Comparison of ENCODE assay signal across 8 cellular contexts in the genomic region with DNA sequence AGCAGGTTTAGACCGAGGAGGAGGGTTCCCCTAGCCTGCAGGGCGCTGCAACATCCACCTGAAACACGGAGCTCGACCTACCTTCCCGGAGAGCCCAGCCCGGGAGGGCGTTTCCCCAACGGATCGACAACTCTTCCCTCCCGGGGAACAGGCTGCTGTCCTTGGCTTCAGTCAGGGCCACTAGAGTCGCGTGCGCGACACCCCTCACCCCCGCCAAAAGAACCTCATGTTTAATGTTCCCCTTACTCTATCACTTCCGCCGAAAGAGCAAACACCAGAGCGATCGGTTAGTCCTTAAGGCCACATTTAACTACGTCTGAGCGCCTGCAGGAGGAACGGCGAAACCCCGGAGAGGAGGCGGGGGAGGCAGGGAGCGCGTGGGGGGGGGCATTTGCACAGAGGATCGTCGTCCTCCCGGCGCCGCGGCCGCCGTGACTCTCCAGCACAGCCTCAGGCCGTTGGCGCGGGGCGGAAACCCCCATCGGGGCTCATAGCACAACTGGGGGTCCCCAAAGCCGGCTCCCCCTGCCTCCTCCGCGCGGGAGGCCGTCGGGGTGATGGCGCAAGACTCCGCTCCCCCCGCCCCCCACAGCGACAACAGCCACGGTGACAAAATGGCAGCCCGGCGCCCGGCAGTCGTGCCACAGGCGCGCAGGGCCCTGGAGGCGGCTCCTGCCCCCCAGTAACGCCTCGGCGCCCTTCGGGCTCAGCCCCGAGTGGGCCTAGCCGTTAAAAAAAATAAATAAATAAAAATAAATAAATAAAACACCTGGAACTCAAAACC. TPM values are rescaled to one million over a fixed set of nuclear protein-coding genes. Genes with fewer than 3 reads are reported as not detected.
DNase-seq lines count a peak whose midpoint lies in the region; ATAC-seq and TF ChIP-seq lines count a peak whose summit lies in the region.

No MANE protein-coding gene starts in this region.

- DNase-seq in EL = peak; percentile 67
- DNase-seq in HFFc6 = no peak
- DNase-seq in NCI-H526 treated with DMSO at 0.1 percent for 48 hours (lab: John Stamatoyannopoulos, UW) = peak; percentile 92
- peak; percentile 78 for DNase-seq in activated CD8-positive, alpha-beta T cell treated with anti-CD3 and anti-CD28 coated beads, Interleukin-2, amount 10 ng/mL, durations not matched to agents 7 days and 5 days
- DNase-seq in effector CD4-positive, alpha-beta T cell = peak; percentile 63
- DNase-seq in memory B cell (ENCODE audit: low spot score in 2 of 2) = peak; percentile 63 to 79
- peak; percentile 37 for DNase-seq in stimulated activated CD8-positive, alpha-beta memory T cell treated with anti-CD3 and anti-CD28 coated beads, Interleukin-12 subunit alpha, Interleukin-12 subunit beta, amount 100 ng/mL, for 24 hours (ENCODE audit: extremely low read depth)

- TF ChIP-seq CTCF in HFFc6 (IDR thresholded peaks at IDR 0.05) = no peak

- CTCF ChIA-PET in activated CD8-positive, alpha-beta T cell treated with anti-CD3 and anti-CD28 coated beads, Interleukin-2, amount 10 ng/mL, durations not matched to agents 7 days and 5 days (lab: Charles Lee) = interaction anchor here (1.1 to 2.8 kb wide), 8 partner anchors 9 to 58 kb away, joined by 3 to 16 read pairs (median 3); no protein-coding TSS in a partner anchor

- H3K36me3 Mint-ChIP-seq in HFFc6 (ENCODE audit: low read depth) (peaks cover 6% of the 10 kb centered on the region), memory B cell (peaks cover 1% of the 10 kb centered on the region)
- peaks cover 39% of the 10 kb centered on the region for H3K36me3 Mint-ChIP-seq in activated CD8-positive, alpha-beta T cell treated with anti-CD3 and anti-CD28 coated beads, Interleukin-2, amount 10 ng/mL, durations not matched to agents 7 days and 5 days (ENCODE audit: low read depth)

- ATAC-seq in activated CD8-positive, alpha-beta T cell treated with anti-CD3 and anti-CD28 coated beads, Interleukin-2, amount 10 ng/mL, durations not matched to agents 7 days and 5 days = peak; percentile 42
- ATAC-seq in memory B cell (ENCODE audit: low read depth) = peak; percentile 45
- no peak for ATAC-seq in GM21515 (IDR thresholded peaks at IDR 0.05; ENCODE audit: unreplicated experiment)

- POLR2A ChIA-PET in activated CD8-positive, alpha-beta T cell treated with anti-CD3 and anti-CD28 coated beads, Interleukin-2, amount 10 ng/mL, durations not matched to agents 7 days and 5 days (lab: Charles Lee) = interaction anchor here (0.6 to 5.8 kb wide), 13 partner anchors 9 to 635 kb away, joined by 3 to 61 read pairs (median 5); a partner anchor contains a TSS

- H3K27me3 Mint-ChIP-seq in HFFc6 (ENCODE audit: insufficient read depth) (peaks cover 2% of the 10 kb centered on the region), memory B cell (no peaks in the 10 kb centered on the region)
- no peaks in the 10 kb centered on the region for H3K27me3 Mint-ChIP-seq in activated CD8-positive, alpha-beta T cell treated with anti-CD3 and anti-CD28 coated beads, Interleukin-2, amount 10 ng/mL, durations not matched to agents 7 days and 5 days (ENCODE audit: low read depth)

- peak overlapping the region; percentile 97 for H3K4me3 Mint-ChIP-seq in HFFc6
- peak overlapping the region; percentile 100 for H3K4me3 Mint-ChIP-seq in activated CD8-positive, alpha-beta T cell treated with anti-CD3 and anti-CD28 coated beads, Interleukin-2, amount 10 ng/mL, durations not matched to agents 7 days and 5 days
- H3K4me3 Mint-ChIP-seq in memory B cell = peak overlapping the region; percentile 100

- H3K27ac Mint-ChIP-seq in HFFc6 (peak overlapping the region; percentile 97), memory B cell (peak overlapping the region; percentile 94)
- peak overlapping the region; percentile 95 for H3K27ac Mint-ChIP-seq in activated CD8-positive, alpha-beta T cell treated with anti-CD3 and anti-CD28 coated beads, Interleukin-2, amount 10 ng/mL, durations not matched to agents 7 days and 5 days

- H3K9me3 Mint-ChIP-seq in HFFc6 (no peaks in the 10 kb centered on the region), memory B cell (no peaks in the 10 kb centered on the region)
- H3K9me3 Mint-ChIP-seq in activated CD8-positive, alpha-beta T cell treated with anti-CD3 and anti-CD28 coated beads, Interleukin-2, amount 10 ng/mL, durations not matched to agents 7 days and 5 days (ENCODE audit: insufficient read depth) = no peaks in the 10 kb centered on the region

- H3K4me1 Mint-ChIP-seq in HFFc6 (ENCODE audit: low read depth) (peaks cover 54% of the 10 kb centered on the region), memory B cell (peaks cover 35% of the 10 kb centered on the region)
- H3K4me1 Mint-ChIP-seq in activated CD8-positive, alpha-beta T cell treated with anti-CD3 and anti-CD28 coated beads, Interleukin-2, amount 10 ng/mL, durations not matched to agents 7 days and 5 days (ENCODE audit: low read depth) = peaks cover 42% of the 10 kb centered on the region

RNA-seq across cellular contexts. Expression of a gene that starts 3.2 kb away (rescaled TPM):
- 100 to 1,000 TPM in 5 of 6 experiments, 10 to 100 TPM in 1; 95.7 to 130 (median 118) TPM for total RNA-seq in HFFc6 (2021; fragmentation: NEBNext Ultra II Directional; extraction: Animal tissue kit (Norgen Biotek cat#: 25700))
- 100 to 1,000 TPM; 227 TPM for total RNA-seq in activated CD8-positive, alpha-beta T cell treated with anti-CD3 and anti-CD28 coated beads, Interleukin-2, amount 10 ng/mL, durations not matched to agents 7 days and 5 days
